1 cellular context compared by ENCODE assay signal in the genomic region with DNA sequence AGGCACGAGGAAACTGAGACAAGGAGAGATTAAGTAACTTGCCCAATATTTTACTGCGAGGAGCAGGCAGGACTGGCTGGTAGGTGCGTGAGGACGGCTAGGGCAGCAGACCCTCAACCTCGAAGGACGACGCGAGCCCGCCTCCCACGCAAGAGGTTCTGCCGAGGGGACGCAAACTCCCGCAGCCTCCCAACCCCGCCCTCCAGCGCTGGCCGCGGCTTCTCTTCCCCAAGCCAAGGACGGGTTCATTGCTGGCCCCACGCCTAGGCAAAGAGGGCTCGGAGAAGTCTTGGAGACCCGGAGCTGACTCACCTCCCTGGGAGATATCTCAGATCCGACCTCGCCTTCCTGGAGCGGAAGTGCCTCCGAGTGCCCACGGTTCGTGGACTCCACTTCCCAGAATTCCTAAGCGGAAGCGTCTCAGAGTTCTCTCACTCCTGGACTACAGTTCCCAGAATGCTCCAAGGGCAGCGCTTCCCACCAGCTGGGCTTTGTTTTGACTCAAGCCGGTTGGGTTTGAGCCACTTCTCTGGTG.
A peak's percentile ranks its signal among the peaks of the same experiment; 100 is the strongest.
TF ChIP-seq lines count a peak whose summit lies in the region.

Gene ZNF235 (minus strand): TSS at position 367 of the 535 bp plus-strand sequence. CDS start 1,621 bp downstream, outside the sequence.

TF ChIP-seq in H1, 55 proteins besides CTCF, POLR2A, EP300 and RAD21 (continued from another document):
- TF ChIP-seq POU5F1 (IDR thresholded peaks at IDR 0.05; ENCODE audit: low read depth, low read length) (no peak), ASH2L (IDR thresholded peaks at IDR 0.05; ENCODE audit: low read length) (peak; percentile 41), SUZ12 (IDR thresholded peaks at IDR 0.05; ENCODE audit: low read length) (no peak), TBP (IDR thresholded peaks at IDR 0.05; ENCODE audit: low read depth, low read length) (peak; percentile 49; the same call in 1 of the 2 replicates), RFX5 (IDR thresholded peaks at IDR 0.05; ENCODE audit: borderline replicate concordance, low read depth, low read length) (no peak), PHF8 (conservative IDR thresholded peaks at IDR 0.05; ENCODE audit: low read depth, low read length) (peak; percentile 56; the same call in 1 of the 2 replicates), RNF2 (IDR thresholded peaks at IDR 0.05; ENCODE audit: borderline replicate concordance, low read depth, low read length, missing control alignments, poor library complexity, severe bottlenecking) (no peak), HDAC2 (IDR thresholded peaks at IDR 0.05; ENCODE audit: borderline replicate concordance in 1 of 2, low read depth in 2 of 2, low read length in 2 of 2) (peak in 1 of 2 experiments; percentile 76; a peak in 1 of 4 replicates), SAP30 (IDR thresholded peaks at IDR 0.05; ENCODE audit: insufficient read depth, insufficient replicate concordance, low read length) (peak; percentile 45), GTF2F1 (IDR thresholded peaks at IDR 0.05; ENCODE audit: borderline replicate concordance, low read depth, low read length) (no peak), CBX8 (IDR thresholded peaks at IDR 0.05; ENCODE audit: borderline replicate concordance, low read depth, low read length) (no peak), SIX5 (IDR thresholded peaks at IDR 0.05; ENCODE audit: low read depth, low read length) (peak; percentile 96), JUND (IDR thresholded peaks at IDR 0.05; ENCODE audit: low read length) (peak; percentile 35; the same call in 1 of the 2 replicates), SIN3A (conservative IDR thresholded peaks at IDR 0.05 in 1 of 2, IDR thresholded peaks at IDR 0.05 in 1 of 2; ENCODE audit: low read depth in 1 of 2, low read length in 2 of 2) (peak in 1 of 2 experiments; percentile 84; a peak in 1 of 4 replicates), HDAC6 (IDR thresholded peaks at IDR 0.05; ENCODE audit: low read depth, low read length) (no peak), KDM5A (IDR thresholded peaks at IDR 0.05; ENCODE audit: low read length) (no peak), GABPA (IDR thresholded peaks at IDR 0.05; ENCODE audit: borderline replicate concordance, insufficient read depth, low read length) (peak; percentile 93; the same call in 1 of the 2 replicates), EGR1 (IDR thresholded peaks at IDR 0.05; ENCODE audit: borderline replicate concordance, low read depth, low read length) (no peak), KDM4A (IDR thresholded peaks at IDR 0.05; ENCODE audit: low read depth, low read length, severe bottlenecking) (peak; percentile 99), NRF1 (IDR thresholded peaks at IDR 0.05; ENCODE audit: low read depth, low read length) (no peak), EZH2 (IDR thresholded peaks at IDR 0.05; ENCODE audit: low read depth, low read length, severe bottlenecking) (no peak), CHD1 (IDR thresholded peaks at IDR 0.05; ENCODE audit: low read depth, low read length) (no peak), KDM1A (IDR thresholded peaks at IDR 0.05; ENCODE audit: borderline replicate concordance, low read length) (no peak), TAF1 (IDR thresholded peaks at IDR 0.05; ENCODE audit: low read depth, low read length) (peak; percentile 51; the same call in 1 of the 2 replicates), TEAD4 (IDR thresholded peaks at IDR 0.05; ENCODE audit: low read depth, low read length) (no peak), MAFK (IDR thresholded peaks at IDR 0.05; ENCODE audit: low read depth, low read length) (no peak), JUN (IDR thresholded peaks at IDR 0.05; ENCODE audit: low read depth, low read length) (no peak), RXRA (IDR thresholded peaks at IDR 0.05; ENCODE audit: insufficient read depth, low read depth, low read length) (no peak), CTBP2 (IDR thresholded peaks at IDR 0.05; ENCODE audit: borderline replicate concordance, insufficient read depth, insufficient read length, low read length) (no peak)
- TF ChIP-seq, protein P1, sequence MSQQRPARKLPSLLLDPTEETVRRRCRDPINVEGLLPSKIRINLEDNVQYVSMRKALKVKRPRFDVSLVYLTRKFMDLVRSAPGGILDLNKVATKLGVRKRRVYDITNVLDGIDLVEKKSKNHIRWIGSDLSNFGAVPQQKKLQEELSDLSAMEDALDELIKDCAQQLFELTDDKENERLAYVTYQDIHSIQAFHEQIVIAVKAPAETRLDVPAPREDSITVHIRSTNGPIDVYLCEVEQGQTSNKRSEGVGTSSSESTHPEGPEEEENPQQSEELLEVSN (IDR thresholded peaks at IDR 0.05), result 0 out of 2 replicates have a peak, but pooled peaks have one; percentile 27
- TF ChIP-seq, protein P2, sequence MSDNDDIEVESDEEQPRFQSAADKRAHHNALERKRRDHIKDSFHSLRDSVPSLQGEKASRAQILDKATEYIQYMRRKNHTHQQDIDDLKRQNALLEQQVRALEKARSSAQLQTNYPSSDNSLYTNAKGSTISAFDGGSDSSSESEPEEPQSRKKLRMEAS (IDR thresholded peaks at IDR 0.05), result peak; percentile 48; the same call in 1 of the 2 replicates
- TF ChIP-seq, protein P3, sequence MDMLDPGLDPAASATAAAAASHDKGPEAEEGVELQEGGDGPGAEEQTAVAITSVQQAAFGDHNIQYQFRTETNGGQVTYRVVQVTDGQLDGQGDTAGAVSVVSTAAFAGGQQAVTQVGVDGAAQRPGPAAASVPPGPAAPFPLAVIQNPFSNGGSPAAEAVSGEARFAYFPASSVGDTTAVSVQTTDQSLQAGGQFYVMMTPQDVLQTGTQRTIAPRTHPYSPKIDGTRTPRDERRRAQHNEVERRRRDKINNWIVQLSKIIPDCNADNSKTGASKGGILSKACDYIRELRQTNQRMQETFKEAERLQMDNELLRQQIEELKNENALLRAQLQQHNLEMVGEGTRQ (IDR thresholded peaks at IDR 0.05; ENCODE audit: low read length), result no peak
